26 cellular contexts compared by ENCODE assay signal in the genomic region with DNA sequence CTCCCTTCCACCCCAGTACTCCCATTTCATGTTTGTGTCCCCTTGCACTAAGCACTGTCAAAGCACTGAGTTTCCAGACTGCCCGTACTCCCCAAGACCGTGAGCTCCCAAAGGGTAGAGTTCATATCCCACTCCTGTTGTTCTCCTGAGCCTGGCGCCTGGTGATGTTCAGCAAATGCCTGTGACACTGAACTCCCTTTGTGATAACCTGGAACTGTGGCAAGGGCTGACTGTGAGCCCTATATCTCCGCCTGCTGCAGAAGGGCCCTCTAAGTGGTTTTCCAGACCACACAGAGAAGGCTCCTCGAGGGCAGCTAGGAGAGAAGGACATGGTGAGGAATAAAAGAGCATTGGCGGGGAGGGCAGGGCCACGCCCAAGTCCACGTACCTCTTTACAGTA.
"Had no signal": no experiment of that assay in that cellular context is flagged by ENCODE, and none has a peak within 500 bp of the region (broad histone marks: within the 10 kb centered on the region; RNA-seq: fewer than 3 reads in every experiment).

No MANE protein-coding gene starts in this region.

- H3K27ac Mint-ChIP-seq: activated B cell treated with CpG ODN at 0.5 μM for 24 hours, immature natural killer cell, neural progenitor cell had no signal

- H3K36me3 ChIP-seq: breast epithelium, neural progenitor cell had no signal

- H3K27ac ChIP-seq: breast epithelium, esophagus muscularis mucosa, foreskin keratinocyte, heart left ventricle, neural progenitor cell, suprapubic skin, tibial artery had no signal

- H3K9me3 Mint-ChIP-seq: activated B cell treated with CpG ODN at 0.5 μM for 24 hours; activated naive CD4-positive, alpha-beta T cell treated with anti-CD3 and anti-CD28 coated beads, Interleukin-2, amount 50 U/mL, for 72 hours; central memory CD8-positive, alpha-beta T cell; neural progenitor cell had no signal

- H3K9me3 ChIP-seq: breast epithelium, esophagus muscularis mucosa, heart left ventricle, suprapubic skin, tibial artery had no signal

- H3K4me3 Mint-ChIP-seq: activated B cell treated with CpG ODN at 0.5 μM for 24 hours; central memory CD8-positive, alpha-beta T cell; immature natural killer cell; neural progenitor cell had no signal

- H3K4me1 ChIP-seq: breast epithelium, esophagus muscularis mucosa, foreskin keratinocyte, heart left ventricle, neural progenitor cell, suprapubic skin, tibial artery had no signal

- H3K27me3 ChIP-seq: breast epithelium, esophagus muscularis mucosa, foreskin keratinocyte, heart left ventricle, neural progenitor cell, suprapubic skin, tibial artery had no signal

- ATAC-seq: foreskin keratinocyte; heart left ventricle; naive thymus-derived CD8-positive, alpha-beta T cell; right cardiac atrium had no signal

- H3K4me1 Mint-ChIP-seq: neural progenitor cell had no signal

- DNase-seq: activated B cell treated with CpG ODN at 0.5 μM for 24 hours; activated CD4-positive, alpha-beta T cell treated with anti-CD3 and anti-CD28 coated beads, Interleukin-2, amount 50 U/mL, for 4 hours; activated CD8-positive, alpha-beta memory T cell treated with anti-CD3 and anti-CD28 coated beads for 24 hours; activated gamma-delta T cell treated with Interleukin-2 at 50 U/mL for 16 hours; dermis blood vessel endothelial cell; effector CD4-positive, alpha-beta T cell; foreskin keratinocyte; heart left ventricle; hypothalamus; immature natural killer cell; kidney; midbrain; naive thymus-derived CD8-positive, alpha-beta T cell; occipital lobe; right cardiac atrium; stimulated activated CD4-positive, alpha-beta T cell treated with anti-CD3 and anti-CD28 coated beads, Interleukin-15, amount 100 ng/mL, for 24 hours; stimulated activated CD4-positive, alpha-beta T cell treated with anti-CD3 and anti-CD28 coated beads, Interleukin-2, amount 100 ng/mL, for 24 hours; stimulated activated naive CD4-positive, alpha-beta T cell; SW 1271; tibial artery had no signal

- H3K36me3 Mint-ChIP-seq: activated naive CD4-positive, alpha-beta T cell treated with anti-CD3 and anti-CD28 coated beads, Interleukin-2, amount 50 U/mL, for 72 hours; immature natural killer cell; naive thymus-derived CD8-positive, alpha-beta T cell had no signal

- H3K4me3 ChIP-seq: breast epithelium, esophagus muscularis mucosa, heart left ventricle, neural progenitor cell, suprapubic skin, tibial artery had no signal
